27 cellular contexts compared by ENCODE assay signal in genomic region chr6:83313880-83314279, GRCh38.
DNase-seq lines count a peak whose midpoint lies in the region; ATAC-seq and TF ChIP-seq lines count a peak whose summit lies in the region.
"Had no signal": no experiment of that assay in that cellular context is flagged by ENCODE, and none has a peak within 500 bp of the region (broad histone marks: within the 10 kb centered on the region; RNA-seq: fewer than 3 reads in every experiment).

No MANE protein-coding gene starts in this region.

- TF ChIP-seq CTCF in NB4 (IDR thresholded peaks at IDR 0.05; ENCODE audit: low read depth, low read length) (no peak), Calu3 (IDR thresholded peaks at IDR 0.05; ENCODE audit: unreplicated experiment) (no peak), psoas muscle (IDR thresholded peaks at IDR 0.05) (no peak), omental fat pad (IDR thresholded peaks at IDR 0.05) (no peak)

- ATAC-seq in HG02885 (IDR thresholded peaks at IDR 0.05; ENCODE audit: poor library complexity, unreplicated experiment), result peak; percentile 56
- peak; percentile 68 for ATAC-seq in effector memory CD8-positive, alpha-beta T cell (replicated peaks)
- no peak for ATAC-seq in psoas muscle
- no peak for ATAC-seq in omental fat pad (ENCODE audit: low FRiP score)
- ATAC-seq: A549; activated CD4-positive, alpha-beta T cell treated with anti-CD3 and anti-CD28 coated beads for 36 hours had no signal

- no peaks in the 10 kb centered on the region for H3K27me3 Mint-ChIP-seq in effector memory CD8-positive, alpha-beta T cell
- no peaks in the 10 kb centered on the region for H3K27me3 Mint-ChIP-seq in Calu3 (ENCODE audit: unreplicated experiment)
- H3K27me3 Mint-ChIP-seq: B cell; CD8-positive, alpha-beta memory T cell; dendritic cell treated with granulocyte-macrophage colony-stimulating factor and Interleukin-4, amounts not matched to agents 40 ng/mL and 50 ng/mL, for 4 days had no signal

- no peak overlapping the region for H3K27ac Mint-ChIP-seq in effector memory CD8-positive, alpha-beta T cell
- H3K27ac Mint-ChIP-seq in Calu3 (ENCODE audit: unreplicated experiment), result no peak overlapping the region
- H3K27ac Mint-ChIP-seq: activated CD4-positive, alpha-beta T cell treated with anti-CD3 and anti-CD28 coated beads for 36 hours; activated naive CD8-positive, alpha-beta T cell treated with anti-CD3 and anti-CD28 coated beads, Interleukin-2, amount 10 ng/mL, durations not matched to agents 7 days and 5 days; B cell; dendritic cell treated with granulocyte-macrophage colony-stimulating factor and Interleukin-4, amounts not matched to agents 40 ng/mL and 50 ng/mL, for 4 days; stimulated activated naive CD8-positive, alpha-beta T cell treated with anti-CD3 and anti-CD28 coated beads, Interleukin-15, amount 100 ng/mL, for 72 hours had no signal

- BruUV-seq in Calu3 (replicated peaks; lab: Mats Ljungman, UMichigan), result no TSS peak

- CTCF ChIA-PET in Calu3 (lab: Charles Lee), result no interaction called here

- no peaks in the 10 kb centered on the region for H3K4me1 ChIP-seq in psoas muscle
- H3K4me1 ChIP-seq: A549, esophagus muscularis mucosa, left ventricle myocardium inferior, vagina had no signal

- peaks cover 0 to 19% of the 10 kb centered on the region in 2 donors for H3K36me3 ChIP-seq in psoas muscle (ENCODE audit: insufficient read depth in 1 of 2, low read depth in 1 of 2)
- H3K36me3 ChIP-seq: left ventricle myocardium inferior, vagina had no signal

- H3K9me3 Mint-ChIP-seq in effector memory CD8-positive, alpha-beta T cell, result no peaks in the 10 kb centered on the region
- H3K9me3 Mint-ChIP-seq in Calu3 (ENCODE audit: low read depth, unreplicated experiment), result no peaks in the 10 kb centered on the region
- H3K9me3 Mint-ChIP-seq: dendritic cell treated with granulocyte-macrophage colony-stimulating factor and Interleukin-4, amounts not matched to agents 40 ng/mL and 50 ng/mL, for 4 days; stimulated activated naive CD8-positive, alpha-beta T cell treated with anti-CD3 and anti-CD28 coated beads, Interleukin-15, amount 100 ng/mL, for 72 hours had no signal

- intact Hi-C loops in Calu3 (cut with micrococcal nuclease; ENCODE audit: unreplicated experiment) (no loop called here), psoas muscle (cut with DNase I) (no loop called here)

- no peak overlapping the region for H3K27ac ChIP-seq in psoas muscle
- H3K27ac ChIP-seq: A549, esophagus muscularis mucosa, left ventricle myocardium inferior, vagina had no signal

- peaks cover 0 to 16% of the 10 kb centered on the region in 2 donors for H3K4me1 Mint-ChIP-seq in effector memory CD8-positive, alpha-beta T cell (ENCODE audit: low read depth in 2 of 2)
- no peaks in the 10 kb centered on the region for H3K4me1 Mint-ChIP-seq in Calu3 (ENCODE audit: low read depth, unreplicated experiment)
- H3K4me1 Mint-ChIP-seq: activated CD4-positive, alpha-beta T cell treated with anti-CD3 and anti-CD28 coated beads for 36 hours; B cell; stimulated activated naive CD8-positive, alpha-beta T cell treated with anti-CD3 and anti-CD28 coated beads, Interleukin-15, amount 100 ng/mL, for 72 hours had no signal

- TF ChIP-seq POLR2A in NB4 (IDR thresholded peaks at IDR 0.05; ENCODE audit: extremely low read depth, insufficient read length), result no peak

- peak; percentile 62 to 84 for DNase-seq in AML-193 (lab: John Stamatoyannopoulos, UW)
- DNase-seq in NB4 (ENCODE audit: low read depth), result peak; percentile 2
- no peak for DNase-seq in effector memory CD8-positive, alpha-beta T cell
- DNase-seq in Calu3, result no peak
- DNase-seq in psoas muscle, result no peak
- DNase-seq in omental fat pad (ENCODE audit: low spot score), result no peak
- no peak for DNase-seq in DMS153 treated with DMSO at 0.1 percent for 48 hours (lab: John Stamatoyannopoulos, UW; ENCODE audit: unreplicated experiment)
- DNase-seq: activated CD4-positive, alpha-beta T cell treated with anti-CD3 and anti-CD28 coated beads for 36 hours; activated effector memory CD4-positive, alpha-beta T cell treated with Interleukin-2 at 50 U/mL for 16 hours; activated naive CD8-positive, alpha-beta T cell treated with anti-CD3 and anti-CD28 coated beads, Interleukin-2, amount 10 ng/mL, durations not matched to agents 7 days and 5 days; activated T-cell treated with anti-CD3 and anti-CD28 coated beads for 4 hours; CD8-positive, alpha-beta memory T cell; central memory CD4-positive, alpha-beta T cell; DMS153; foreskin melanocyte; hippocampal formation; left ventricle myocardium inferior; NCI-H2029 treated with DMSO at 0.1 percent for 48 hours; NCI-H526 treated with DMSO at 0.1 percent for 48 hours; RPMI8226; stimulated activated naive CD8-positive, alpha-beta T cell treated with anti-CD3 and anti-CD28 coated beads, Interleukin-15, amount 100 ng/mL, for 72 hours had no signal

- H3K9me3 ChIP-seq in psoas muscle, result no peaks in the 10 kb centered on the region
- H3K9me3 ChIP-seq: A549, esophagus muscularis mucosa, left ventricle myocardium inferior, vagina had no signal

- no peaks in the 10 kb centered on the region for H3K27me3 ChIP-seq in psoas muscle (ENCODE audit: insufficient read depth in 3 of 3, low read length in 2 of 3)
- H3K27me3 ChIP-seq: esophagus muscularis mucosa, vagina had no signal

- H3K4me3 ChIP-seq in NB4 (ENCODE audit: low read depth, low read length) (no peak overlapping the region), psoas muscle (no peak overlapping the region)
- H3K4me3 ChIP-seq: A549, esophagus muscularis mucosa, left ventricle myocardium inferior, vagina had no signal

- H3K4me3 Mint-ChIP-seq in effector memory CD8-positive, alpha-beta T cell, result no peak overlapping the region
- no peak overlapping the region for H3K4me3 Mint-ChIP-seq in Calu3 (ENCODE audit: low read depth, unreplicated experiment)
- H3K4me3 Mint-ChIP-seq: activated CD4-positive, alpha-beta T cell treated with anti-CD3 and anti-CD28 coated beads for 36 hours; activated naive CD8-positive, alpha-beta T cell treated with anti-CD3 and anti-CD28 coated beads, Interleukin-2, amount 10 ng/mL, durations not matched to agents 7 days and 5 days; B cell; dendritic cell treated with granulocyte-macrophage colony-stimulating factor and Interleukin-4, amounts not matched to agents 40 ng/mL and 50 ng/mL, for 4 days; stimulated activated naive CD8-positive, alpha-beta T cell treated with anti-CD3 and anti-CD28 coated beads, Interleukin-15, amount 100 ng/mL, for 72 hours had no signal

- no peaks in the 10 kb centered on the region for H3K36me3 Mint-ChIP-seq in effector memory CD8-positive, alpha-beta T cell (ENCODE audit: insufficient read depth)
- no peaks in the 10 kb centered on the region for H3K36me3 Mint-ChIP-seq in Calu3 (ENCODE audit: insufficient read depth, unreplicated experiment)
- H3K36me3 Mint-ChIP-seq: activated naive CD8-positive, alpha-beta T cell treated with anti-CD3 and anti-CD28 coated beads, Interleukin-2, amount 10 ng/mL, durations not matched to agents 7 days and 5 days had no signal

Comparison
In these comparisons a context has a peak if more than half of its experiments do, and no peak if none do; other contexts are left out.
1. DNase-seq: peak in AML-193 (2 of 2) and NB4 (single experiment); none in effector memory CD8-positive, alpha-beta T cell (0 of 3), Calu3 (single experiment), psoas muscle (0 of 2), omental fat pad (single experiment) and DMS153 treated with DMSO at 0.1 percent for 48 hours (single experiment).
2. ATAC-seq: peak in HG02885 (single experiment) and effector memory CD8-positive, alpha-beta T cell (single experiment); none in psoas muscle (0 of 4) and omental fat pad (single experiment).